1 cellular context compared by ENCODE assay signal in genomic region chr15:90819390-90819789, GRCh38.
TF ChIP-seq lines count a peak whose summit lies in the region.

No MANE protein-coding gene starts in this region.

TF ChIP-seq in HepG2, 621 proteins besides CTCF, POLR2A, EP300 and RAD21 (continued from another document):
- no peak for TF ChIP-seq LBX2 (CRISPR knock-in tag; IDR thresholded peaks at IDR 0.05; ENCODE audit: borderline replicate concordance)
- no peak for TF ChIP-seq MLLT10 (CRISPR knock-in tag; IDR thresholded peaks at IDR 0.05)
- no peak for TF ChIP-seq NKX3-1 (CRISPR knock-in tag; IDR thresholded peaks at IDR 0.05)
- no peak for TF ChIP-seq ZZZ3 (CRISPR knock-in tag; IDR thresholded peaks at IDR 0.05; ENCODE audit: borderline replicate concordance)
- TF ChIP-seq BCL3 (CRISPR knock-in tag; IDR thresholded peaks at IDR 0.05), result no peak
- no peak for TF ChIP-seq ZBTB37 (CRISPR knock-in tag; IDR thresholded peaks at IDR 0.05)
- TF ChIP-seq ATF1 (CRISPR knock-in tag; IDR thresholded peaks at IDR 0.05), result no peak
